9 cellular contexts compared by ENCODE assay signal in genomic region chr13:111046590-111047141, GRCh38.
A peak's percentile ranks its signal among the peaks of the same experiment; 100 is the strongest.
DNase-seq lines count a peak whose midpoint lies in the region; ATAC-seq and TF ChIP-seq lines count a peak whose summit lies in the region.
"Had no signal": no experiment of that assay in that cellular context is flagged by ENCODE, and none has a peak within 500 bp of the region (broad histone marks: within the 10 kb centered on the region; RNA-seq: fewer than 3 reads in every experiment).

No MANE protein-coding gene starts in this region.

- H3K27me3 Mint-ChIP-seq in CD4-positive, CD25-positive, alpha-beta regulatory T cell = peaks cover 6% of the 10 kb centered on the region

- no peaks in the 10 kb centered on the region for H3K9me3 ChIP-seq in CD4-positive, CD25-positive, alpha-beta regulatory T cell (ENCODE audit: control insufficient read depth in 2 of 2, low read length in 2 of 2)
- no peaks in the 10 kb centered on the region for H3K9me3 ChIP-seq in heart left ventricle
- no peaks in the 10 kb centered on the region for H3K9me3 ChIP-seq in breast epithelium

- peak in 1 of 3 donors; percentile 80 for DNase-seq in CD4-positive, CD25-positive, alpha-beta regulatory T cell
- DNase-seq in NAMALWA (ENCODE audit: low spot score) = peak; percentile 51
- DNase-seq in heart left ventricle = peak in 4 of 5 donors; percentile 48 to 59 (median 56)
- no peak for DNase-seq in SHP77 (lab: John Stamatoyannopoulos, UW)
- no peak for DNase-seq in breast epithelium (ENCODE audit: low spot score in 2 of 2)
- no peak for DNase-seq in RWPE1 (ENCODE audit: low spot score)

- no peaks in the 10 kb centered on the region for H3K36me3 ChIP-seq in CD4-positive, CD25-positive, alpha-beta regulatory T cell (ENCODE audit: control insufficient read depth, insufficient read depth, low read length)
- H3K36me3 ChIP-seq in heart left ventricle (no peaks in the 10 kb centered on the region), breast epithelium (no peaks in the 10 kb centered on the region)

- H3K4me3 ChIP-seq in CD4-positive, CD25-positive, alpha-beta regulatory T cell (ENCODE audit: low read depth, low read length) = no peak overlapping the region
- no peak overlapping the region for H3K4me3 ChIP-seq in heart left ventricle
- H3K4me3 ChIP-seq in breast epithelium = no peak overlapping the region

- H3K27ac Mint-ChIP-seq in CD4-positive, CD25-positive, alpha-beta regulatory T cell = peak overlapping the region; percentile 65 to 86 (median 71)
- H3K27ac Mint-ChIP-seq: activated naive CD4-positive, alpha-beta T cell treated with anti-CD3 and anti-CD28 coated beads, Interleukin-2, amount 50 U/mL, for 24 hours had no signal

- CTCF ChIA-PET in RWPE1 (lab: Yijun Ruan, JAX) = no interaction called here

- intact Hi-C loops in heart left ventricle (cut with DNase I) (loop anchor here in 8 of 10 donors (5.0 to 10.0 kb wide), 6 partner anchors 39 to 452 kb away; partner anchors contain the start of gene ANKRD10 (in 6 of the 8)), breast epithelium (cut with DNase I; ENCODE audit: low total_unique reads) (no loop called here)

- 56 to 66% (median 62%) methylated on average over 9 of the region's 9 CpGs for WGBS in heart left ventricle, 4 donors

- no peak overlapping the region for H3K4me3 Mint-ChIP-seq in CD4-positive, CD25-positive, alpha-beta regulatory T cell
- H3K4me3 Mint-ChIP-seq: activated naive CD4-positive, alpha-beta T cell treated with anti-CD3 and anti-CD28 coated beads, Interleukin-2, amount 50 U/mL, for 24 hours had no signal

- H3K4me1 Mint-ChIP-seq in CD4-positive, CD25-positive, alpha-beta regulatory T cell = peaks cover 1 to 10% (median 5%) of the 10 kb centered on the region in 4 donors

- H3K27me3 ChIP-seq in CD4-positive, CD25-positive, alpha-beta regulatory T cell (ENCODE audit: control insufficient read depth, insufficient read depth, low read length) = no peaks in the 10 kb centered on the region
- H3K27me3 ChIP-seq in heart left ventricle (no peaks in the 10 kb centered on the region), breast epithelium (no peaks in the 10 kb centered on the region)

- ATAC-seq in CD4-positive, CD25-positive, alpha-beta regulatory T cell (ENCODE audit: low read depth in 2 of 2) = peak; percentile 56 to 74
- peak; percentile 74 for ATAC-seq in GM21447 (IDR thresholded peaks at IDR 0.05; ENCODE audit: unreplicated experiment)
- peak; percentile 39 to 79 (median 66) for ATAC-seq in heart left ventricle
- no peak for ATAC-seq in HG02642 (IDR thresholded peaks at IDR 0.05; ENCODE audit: poor library complexity, unreplicated experiment)

- H3K4me1 ChIP-seq in CD4-positive, CD25-positive, alpha-beta regulatory T cell (ENCODE audit: control insufficient read depth, insufficient read depth, low read length, poor library complexity, severe bottlenecking) = no peaks in the 10 kb centered on the region
- peaks cover 0 to 20% (median 7%) of the 10 kb centered on the region in 12 donors for H3K4me1 ChIP-seq in heart left ventricle
- H3K4me1 ChIP-seq in breast epithelium = no peaks in the 10 kb centered on the region

- POLR2A ChIA-PET in RWPE1 (lab: Yijun Ruan, JAX; ENCODE audit: low non-redundant PET) = no interaction called here

- H3K36me3 Mint-ChIP-seq in CD4-positive, CD25-positive, alpha-beta regulatory T cell = no peaks in the 10 kb centered on the region
- H3K36me3 Mint-ChIP-seq: activated naive CD4-positive, alpha-beta T cell treated with anti-CD3 and anti-CD28 coated beads, Interleukin-2, amount 50 U/mL, for 24 hours had no signal

- TF ChIP-seq POLR2A in heart left ventricle (IDR thresholded peaks at IDR 0.05) (no peak), breast epithelium (IDR thresholded peaks at IDR 0.05) (no peak)

- no peak overlapping the region for H3K27ac ChIP-seq in CD4-positive, CD25-positive, alpha-beta regulatory T cell (ENCODE audit: insufficient read depth, low read length, poor library complexity, severe bottlenecking)
- H3K27ac ChIP-seq in heart left ventricle (peak overlapping the region in 6 of 12 donors; percentile 32 to 71 (median 62)), breast epithelium (peak overlapping the region in 1 of 2 donors; percentile 55), RWPE1 (no peak overlapping the region)

- TF ChIP-seq CTCF in heart left ventricle (IDR thresholded peaks at IDR 0.05) (peak in 8 of 12 donors; percentile 12 to 38 (median 26)), breast epithelium (IDR thresholded peaks at IDR 0.05) (no peak), RWPE1 (conservative IDR thresholded peaks at IDR 0.05; ENCODE audit: low read depth) (no peak)

- peaks cover 0 to 3% (median 0%) of the 10 kb centered on the region in 7 donors for H3K9me3 Mint-ChIP-seq in CD4-positive, CD25-positive, alpha-beta regulatory T cell
- H3K9me3 Mint-ChIP-seq: activated naive CD4-positive, alpha-beta T cell treated with anti-CD3 and anti-CD28 coated beads, Interleukin-2, amount 50 U/mL, for 24 hours had no signal

Comparison
In these comparisons a context has a peak if more than half of its experiments do, and no peak if none do; other contexts are left out.
1. DNase-seq: peak in NAMALWA (single experiment) and heart left ventricle (4 of 5); none in SHP77 (0 of 2), breast epithelium (0 of 2) and RWPE1 (single experiment).
2. CTCF ChIP-seq: peak in heart left ventricle (8 of 12); none in breast epithelium (0 of 3) and RWPE1 (single experiment).